32 cellular contexts compared by ENCODE assay signal in genomic region chr6:32903952-32904351, GRCh38.
"Had no signal": no experiment of that assay in that cellular context is flagged by ENCODE, and none has a peak within 500 bp of the region (broad histone marks: within the 10 kb centered on the region; RNA-seq: fewer than 3 reads in every experiment).

No MANE protein-coding gene starts in this region.

- H3K27me3 Mint-ChIP-seq: activated naive CD8-positive, alpha-beta T cell; activated T-helper 17 cell treated with anti-CD3 and anti-CD28 coated beads, Interleukin-2, amount 50 U/mL, for 72 hours; central memory CD8-positive, alpha-beta T cell; effector memory CD8-positive, alpha-beta T cell; T-helper 17 cell had no signal

- H3K9me3 Mint-ChIP-seq: activated CD8-positive, alpha-beta T cell treated with anti-CD3 and anti-CD28 coated beads for 36 hours; activated T-cell treated with anti-CD3 and anti-CD28 coated beads, Interleukin-2, amount 50 U/mL, for 4 hours; activated T-helper 17 cell treated with anti-CD3 and anti-CD28 coated beads, Interleukin-2, amount 50 U/mL, for 72 hours; central memory CD8-positive, alpha-beta T cell; effector memory CD8-positive, alpha-beta T cell; T-helper 2 cell treated with Interferon-gamma antibody and Interleukin-4, amounts not matched to agents 5 μg/mL and 100 μg/mL, for 36 hours had no signal

- ATAC-seq: activated CD8-positive, alpha-beta T cell treated with anti-CD3 and anti-CD28 coated beads for 36 hours; activated T-cell treated with anti-CD3 and anti-CD28 coated beads, Interleukin-2, amount 50 U/mL, for 4 hours; activated T-helper 17 cell treated with anti-CD3 and anti-CD28 coated beads, Interleukin-2, amount 50 U/mL, for 72 hours; effector memory CD8-positive, alpha-beta T cell; foreskin keratinocyte; gastrocnemius medialis; heart left ventricle; T-helper 17 cell had no signal

- H3K36me3 Mint-ChIP-seq: activated naive CD8-positive, alpha-beta T cell had no signal

- H3K27ac Mint-ChIP-seq: activated CD8-positive, alpha-beta T cell treated with anti-CD3 and anti-CD28 coated beads for 36 hours; activated naive CD8-positive, alpha-beta T cell; activated T-helper 17 cell treated with anti-CD3 and anti-CD28 coated beads, Interleukin-2, amount 50 U/mL, for 72 hours; effector memory CD8-positive, alpha-beta T cell; T-helper 17 cell; T-helper 2 cell treated with Interferon-gamma antibody and Interleukin-4, amounts not matched to agents 5 μg/mL and 100 μg/mL, for 36 hours had no signal

- DNase-seq: activated CD4-positive, alpha-beta T cell treated with anti-CD3 and anti-CD28 coated beads for 4 hours; activated CD4-positive, alpha-beta T cell treated with anti-CD3 and anti-CD28 coated beads, Interleukin-2, amount 50 U/mL, for 1 hour; activated CD4-positive, alpha-beta T cell treated with anti-CD3 and anti-CD28 coated beads, Interleukin-2, amount 50 U/mL, for 48 hours; activated CD4-positive, CD25-positive, alpha-beta regulatory T cell; activated CD4-positive, CD25-positive, alpha-beta regulatory T cell treated with anti-CD3 and anti-CD28 coated beads, Interleukin-2, amount 50 U/mL, for 72 hours; activated CD8-positive, alpha-beta memory T cell treated with anti-CD3 and anti-CD28 coated beads for 24 hours; activated CD8-positive, alpha-beta T cell treated with anti-CD3 and anti-CD28 coated beads for 36 hours; activated effector memory CD4-positive, alpha-beta T cell treated with Interleukin-2 at 50 U/mL for 16 hours; activated gamma-delta T cell treated with Interleukin-2 at 50 U/mL for 16 hours; activated naive CD4-positive, alpha-beta T cell treated with anti-CD3 and anti-CD28 coated beads, Interleukin-2, amount 50 U/mL, for 16 hours; activated naive CD4-positive, alpha-beta T cell treated with Interleukin-2 at 50 U/mL for 16 hours; activated T-cell treated with anti-CD3 and anti-CD28 coated beads, Interleukin-2, amount 50 U/mL, for 4 hours; amniotic stem cell; anterior cingulate cortex; brain microvascular endothelial cell; dermis blood vessel endothelial cell; effector CD4-positive, alpha-beta T cell; effector memory CD8-positive, alpha-beta T cell; erythroblast; foreskin keratinocyte; gastrocnemius medialis; glutamatergic neuron; heart left ventricle; T-helper 1 cell; T-helper 17 cell; T1000 had no signal

- H3K4me1 Mint-ChIP-seq: activated T-helper 17 cell treated with anti-CD3 and anti-CD28 coated beads, Interleukin-2, amount 50 U/mL, for 72 hours; central memory CD8-positive, alpha-beta T cell had no signal

- H3K4me3 Mint-ChIP-seq: activated CD8-positive, alpha-beta T cell treated with anti-CD3 and anti-CD28 coated beads for 36 hours; activated naive CD8-positive, alpha-beta T cell; activated T-cell treated with anti-CD3 and anti-CD28 coated beads, Interleukin-2, amount 50 U/mL, for 4 hours; activated T-helper 17 cell treated with anti-CD3 and anti-CD28 coated beads, Interleukin-2, amount 50 U/mL, for 72 hours; central memory CD8-positive, alpha-beta T cell; effector memory CD8-positive, alpha-beta T cell; T-helper 17 cell; T-helper 2 cell treated with Interferon-gamma antibody and Interleukin-4, amounts not matched to agents 5 μg/mL and 100 μg/mL, for 36 hours had no signal

- H3K27ac ChIP-seq: brain microvascular endothelial cell, coronary artery, esophagus muscularis mucosa, foreskin keratinocyte, gastrocnemius medialis, heart left ventricle had no signal
